In genomic region chr3:149247929-149248691, GRCh38 we compare ENCODE assay signal across 1 cellular context.
TF ChIP-seq lines count a peak whose summit lies in the region.

No MANE protein-coding gene starts in this region.

TF ChIP-seq in HepG2, 621 proteins besides CTCF, POLR2A, EP300 and RAD21 (continued from another document and continues in another):
- TF ChIP-seq GLMP (CRISPR knock-in tag; IDR thresholded peaks at IDR 0.05; ENCODE audit: borderline replicate concordance) = no peak
- TF ChIP-seq ZNF121 (CRISPR knock-in tag; IDR thresholded peaks at IDR 0.05) = no peak
- TF ChIP-seq FOXP1 (IDR thresholded peaks at IDR 0.05) = no peak
- TF ChIP-seq FOXP1 (CRISPR knock-in tag; IDR thresholded peaks at IDR 0.05) = peak; percentile 93
- TF ChIP-seq TMF1 (CRISPR knock-in tag; IDR thresholded peaks at IDR 0.05; ENCODE audit: low read depth) = no peak
- TF ChIP-seq YEATS4 (CRISPR knock-in tag; IDR thresholded peaks at IDR 0.05; ENCODE audit: borderline replicate concordance) = no peak
- TF ChIP-seq ATF1 (CRISPR knock-in tag; IDR thresholded peaks at IDR 0.05) = 0 out of 2 replicates have a peak, but pooled peaks have one; percentile 14
- TF ChIP-seq ZNF414 (CRISPR knock-in tag; IDR thresholded peaks at IDR 0.05) = no peak
- no peak for TF ChIP-seq ZFP37 (CRISPR knock-in tag; IDR thresholded peaks at IDR 0.05; ENCODE audit: borderline replicate concordance)
- peak; percentile 91 for TF ChIP-seq MED1 (CRISPR knock-in tag; IDR thresholded peaks at IDR 0.05)
- no peak for TF ChIP-seq ZNF713 (CRISPR knock-in tag; IDR thresholded peaks at IDR 0.05)
- peak; percentile 40; the same call in 1 of the 2 replicates for TF ChIP-seq NR2F6 (IDR thresholded peaks at IDR 0.05)
- peak; percentile 24; the same call in 1 of the 2 replicates for TF ChIP-seq NR2F6 (CRISPR knock-in tag; IDR thresholded peaks at IDR 0.05)
- TF ChIP-seq POLR2AphosphoS5 (IDR thresholded peaks at IDR 0.05; ENCODE audit: low read depth, low read length) = no peak
- TF ChIP-seq, protein P1, sequence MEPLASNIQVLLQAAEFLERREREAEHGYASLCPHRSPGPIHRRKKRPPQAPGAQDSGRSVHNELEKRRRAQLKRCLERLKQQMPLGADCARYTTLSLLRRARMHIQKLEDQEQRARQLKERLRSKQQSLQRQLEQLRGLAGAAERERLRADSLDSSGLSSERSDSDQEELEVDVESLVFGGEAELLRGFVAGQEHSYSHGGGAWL (CRISPR knock-in tag; IDR thresholded peaks at IDR 0.05) = no peak
- TF ChIP-seq KMT2A (CRISPR knock-in tag; IDR thresholded peaks at IDR 0.05) = no peak
- TF ChIP-seq ZNF362 (CRISPR knock-in tag; IDR thresholded peaks at IDR 0.05; ENCODE audit: borderline replicate concordance) = no peak
- no peak for TF ChIP-seq PHF20 (CRISPR knock-in tag; IDR thresholded peaks at IDR 0.05)
- TF ChIP-seq SRF (IDR thresholded peaks at IDR 0.05; ENCODE audit: low read depth, low read length) = no peak
- TF ChIP-seq ZNF891 (CRISPR knock-in tag; IDR thresholded peaks at IDR 0.05) = no peak
- peak; percentile 56 for TF ChIP-seq CEBPG (CRISPR knock-in tag; IDR thresholded peaks at IDR 0.05)
- TF ChIP-seq ZFY (CRISPR knock-in tag; IDR thresholded peaks at IDR 0.05) = no peak
- TF ChIP-seq IRF2 (CRISPR knock-in tag; IDR thresholded peaks at IDR 0.05) = 0 out of 2 replicates have a peak, but pooled peaks have one; percentile 31
- peak; percentile 63; the same call in 1 of the 2 replicates for TF ChIP-seq ETV5 (CRISPR knock-in tag; IDR thresholded peaks at IDR 0.05; ENCODE audit: borderline replicate concordance)
- TF ChIP-seq ISL2 (CRISPR knock-in tag; IDR thresholded peaks at IDR 0.05) = peak; percentile 61; the same call in 1 of the 2 replicates
- no peak for TF ChIP-seq ZNF619 (CRISPR knock-in tag; IDR thresholded peaks at IDR 0.05)
- no peak for TF ChIP-seq KAT7 (CRISPR knock-in tag; IDR thresholded peaks at IDR 0.05; ENCODE audit: borderline replicate concordance)
- TF ChIP-seq ZNF577 (CRISPR knock-in tag; IDR thresholded peaks at IDR 0.05; ENCODE audit: borderline replicate concordance, low read depth) = no peak
- TF ChIP-seq ZNF598 (CRISPR knock-in tag; IDR thresholded peaks at IDR 0.05; ENCODE audit: borderline replicate concordance) = no peak
- TF ChIP-seq, protein P2, sequence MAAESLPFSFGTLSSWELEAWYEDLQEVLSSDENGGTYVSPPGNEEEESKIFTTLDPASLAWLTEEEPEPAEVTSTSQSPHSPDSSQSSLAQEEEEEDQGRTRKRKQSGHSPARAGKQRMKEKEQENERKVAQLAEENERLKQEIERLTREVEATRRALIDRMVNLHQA (CRISPR knock-in tag; IDR thresholded peaks at IDR 0.05) = no peak
- no peak for TF ChIP-seq ZBTB14 (CRISPR knock-in tag; IDR thresholded peaks at IDR 0.05)
- TF ChIP-seq, protein P3, sequence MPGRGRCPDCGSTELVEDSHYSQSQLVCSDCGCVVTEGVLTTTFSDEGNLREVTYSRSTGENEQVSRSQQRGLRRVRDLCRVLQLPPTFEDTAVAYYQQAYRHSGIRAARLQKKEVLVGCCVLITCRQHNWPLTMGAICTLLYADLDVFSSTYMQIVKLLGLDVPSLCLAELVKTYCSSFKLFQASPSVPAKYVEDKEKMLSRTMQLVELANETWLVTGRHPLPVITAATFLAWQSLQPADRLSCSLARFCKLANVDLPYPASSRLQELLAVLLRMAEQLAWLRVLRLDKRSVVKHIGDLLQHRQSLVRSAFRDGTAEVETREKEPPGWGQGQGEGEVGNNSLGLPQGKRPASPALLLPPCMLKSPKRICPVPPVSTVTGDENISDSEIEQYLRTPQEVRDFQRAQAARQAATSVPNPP (CRISPR knock-in tag; IDR thresholded peaks at IDR 0.05) = no peak
- 0 out of 2 replicates have a peak, but pooled peaks have one; percentile 55 for TF ChIP-seq RXRB (CRISPR knock-in tag; IDR thresholded peaks at IDR 0.05; ENCODE audit: borderline replicate concordance)
- TF ChIP-seq FOXP4 (CRISPR knock-in tag; IDR thresholded peaks at IDR 0.05) = peak; percentile 93
- no peak for TF ChIP-seq ZNF180 (CRISPR knock-in tag; IDR thresholded peaks at IDR 0.05; ENCODE audit: borderline replicate concordance, low read depth)
- no peak for TF ChIP-seq ELF3 (CRISPR knock-in tag; IDR thresholded peaks at IDR 0.05)
- no peak for TF ChIP-seq ZFP91 (CRISPR knock-in tag; IDR thresholded peaks at IDR 0.05; ENCODE audit: borderline replicate concordance)
- no peak for TF ChIP-seq KMT2B (CRISPR knock-in tag; IDR thresholded peaks at IDR 0.05)
- no peak for TF ChIP-seq CHCHD3 (CRISPR knock-in tag; IDR thresholded peaks at IDR 0.05)
- peak; percentile 63 for TF ChIP-seq NCOA2 (CRISPR knock-in tag; IDR thresholded peaks at IDR 0.05)
- TF ChIP-seq ZIK1 (CRISPR knock-in tag; IDR thresholded peaks at IDR 0.05; ENCODE audit: borderline replicate concordance, low read depth) = no peak
- no peak for TF ChIP-seq HBP1 (CRISPR knock-in tag; IDR thresholded peaks at IDR 0.05; ENCODE audit: low read depth)
- no peak for TF ChIP-seq ZNF3 (CRISPR knock-in tag; IDR thresholded peaks at IDR 0.05)
- TF ChIP-seq, protein P4, sequence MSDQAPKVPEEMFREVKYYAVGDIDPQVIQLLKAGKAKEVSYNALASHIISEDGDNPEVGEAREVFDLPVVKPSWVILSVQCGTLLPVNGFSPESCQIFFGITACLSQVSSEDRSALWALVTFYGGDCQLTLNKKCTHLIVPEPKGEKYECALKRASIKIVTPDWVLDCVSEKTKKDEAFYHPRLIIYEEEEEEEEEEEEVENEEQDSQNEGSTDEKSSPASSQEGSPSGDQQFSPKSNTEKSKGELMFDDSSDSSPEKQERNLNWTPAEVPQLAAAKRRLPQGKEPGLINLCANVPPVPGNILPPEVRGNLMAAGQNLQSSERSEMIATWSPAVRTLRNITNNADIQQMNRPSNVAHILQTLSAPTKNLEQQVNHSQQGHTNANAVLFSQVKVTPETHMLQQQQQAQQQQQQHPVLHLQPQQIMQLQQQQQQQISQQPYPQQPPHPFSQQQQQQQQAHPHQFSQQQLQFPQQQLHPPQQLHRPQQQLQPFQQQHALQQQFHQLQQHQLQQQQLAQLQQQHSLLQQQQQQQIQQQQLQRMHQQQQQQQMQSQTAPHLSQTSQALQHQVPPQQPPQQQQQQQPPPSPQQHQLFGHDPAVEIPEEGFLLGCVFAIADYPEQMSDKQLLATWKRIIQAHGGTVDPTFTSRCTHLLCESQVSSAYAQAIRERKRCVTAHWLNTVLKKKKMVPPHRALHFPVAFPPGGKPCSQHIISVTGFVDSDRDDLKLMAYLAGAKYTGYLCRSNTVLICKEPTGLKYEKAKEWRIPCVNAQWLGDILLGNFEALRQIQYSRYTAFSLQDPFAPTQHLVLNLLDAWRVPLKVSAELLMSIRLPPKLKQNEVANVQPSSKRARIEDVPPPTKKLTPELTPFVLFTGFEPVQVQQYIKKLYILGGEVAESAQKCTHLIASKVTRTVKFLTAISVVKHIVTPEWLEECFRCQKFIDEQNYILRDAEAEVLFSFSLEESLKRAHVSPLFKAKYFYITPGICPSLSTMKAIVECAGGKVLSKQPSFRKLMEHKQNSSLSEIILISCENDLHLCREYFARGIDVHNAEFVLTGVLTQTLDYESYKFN (CRISPR knock-in tag; conservative IDR thresholded peaks at IDR 0.05) = peak; percentile 77
- 0 out of 2 replicates have a peak, but pooled peaks have one; percentile 15 for TF ChIP-seq TCF7 (IDR thresholded peaks at IDR 0.05; ENCODE audit: low read depth)
- TF ChIP-seq NFIC (IDR thresholded peaks at IDR 0.05; ENCODE audit: low read length) = peak; percentile 21; the same call in 1 of the 2 replicates
- TF ChIP-seq ZNF772 (CRISPR knock-in tag; IDR thresholded peaks at IDR 0.05) = no peak
- 0 out of 2 replicates have a peak, but pooled peaks have one; percentile 68 for TF ChIP-seq ZNF878 (CRISPR knock-in tag; IDR thresholded peaks at IDR 0.05)
- TF ChIP-seq ZNF264 (CRISPR knock-in tag; IDR thresholded peaks at IDR 0.05) = no peak
- no peak for TF ChIP-seq PBX2 (CRISPR knock-in tag; IDR thresholded peaks at IDR 0.05)
- no peak for TF ChIP-seq ARNT (IDR thresholded peaks at IDR 0.05)
- TF ChIP-seq LBX2 (CRISPR knock-in tag; IDR thresholded peaks at IDR 0.05; ENCODE audit: borderline replicate concordance) = no peak
